9 cellular contexts compared by ENCODE assay signal in the genomic region with DNA sequence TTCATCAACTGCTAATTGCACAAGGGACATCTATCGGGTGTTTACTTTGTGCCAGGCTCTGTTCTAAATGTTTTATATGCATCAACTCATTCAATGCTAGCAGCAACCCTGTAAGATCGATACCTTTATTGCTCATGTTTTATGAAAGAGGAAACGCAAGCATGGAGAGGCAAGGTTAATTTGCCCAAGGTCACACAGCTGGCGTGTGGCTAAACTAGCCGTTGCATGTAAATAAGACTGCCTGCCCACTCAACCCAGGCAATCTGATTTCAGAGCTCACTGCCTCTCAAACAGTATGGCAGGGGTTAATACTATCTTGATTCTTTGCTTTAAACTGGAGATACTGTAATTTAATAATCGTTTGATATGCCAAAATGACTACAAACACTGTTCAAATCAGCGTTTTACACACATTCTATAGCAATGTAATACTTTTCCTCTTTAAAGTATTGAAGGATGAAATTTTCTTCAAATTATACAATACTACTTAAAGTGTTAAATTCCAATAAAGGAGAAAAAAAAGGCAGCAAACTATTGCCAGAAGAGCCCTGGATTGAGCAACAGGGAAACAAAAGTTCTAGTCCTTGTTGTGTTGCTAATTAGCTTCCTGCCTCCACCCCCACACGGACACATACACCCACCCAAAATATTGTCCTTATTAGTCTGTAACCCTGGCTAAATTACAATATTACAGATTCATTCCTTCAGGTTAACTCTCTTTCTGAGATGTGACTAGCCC. TPM values are rescaled to one million over a fixed set of nuclear protein-coding genes. Genes with fewer than 3 reads are reported as not detected.
DNase-seq lines count a peak whose midpoint lies in the region; ATAC-seq and TF ChIP-seq lines count a peak whose summit lies in the region.
"Had no signal": no experiment of that assay in that cellular context is flagged by ENCODE, and none has a peak within 500 bp of the region (broad histone marks: within the 10 kb centered on the region; RNA-seq: fewer than 3 reads in every experiment).

No MANE protein-coding gene starts in this region.

- ATAC-seq in HG02981 (IDR thresholded peaks at IDR 0.05; ENCODE audit: unreplicated experiment): peak; percentile 77
- ATAC-seq: T-cell had no signal

- H3K27me3 ChIP-seq in left ventricle myocardium inferior (ENCODE audit: low read depth): peaks cover 6% of the 10 kb centered on the region
- no peaks in the 10 kb centered on the region for H3K27me3 ChIP-seq in right atrium auricular region
- H3K27me3 ChIP-seq in esophagus muscularis mucosa: no peaks in the 10 kb centered on the region

- H3K27ac ChIP-seq in left ventricle myocardium inferior (replicated peaks): peak overlapping the region; percentile 40
- peak overlapping the region in 1 of 2 donors; percentile 60 for H3K27ac ChIP-seq in right atrium auricular region
- H3K27ac ChIP-seq in esophagus muscularis mucosa (replicated peaks in 1 of 4): no peak overlapping the region

- 67% methylated on average over 8 of the region's 8 CpGs for WGBS in esophagus muscularis mucosa

- TF ChIP-seq CTCF in left ventricle myocardium inferior (IDR thresholded peaks at IDR 0.05; ENCODE audit: borderline replicate concordance): no peak
- no peak for TF ChIP-seq CTCF in right atrium auricular region (IDR thresholded peaks at IDR 0.05)
- TF ChIP-seq CTCF in esophagus muscularis mucosa (IDR thresholded peaks at IDR 0.05): no peak

- no peak for TF ChIP-seq POLR2A in esophagus muscularis mucosa (IDR thresholded peaks at IDR 0.05; ENCODE audit: low read depth)

- TF ChIP-seq EP300 in esophagus muscularis mucosa (IDR thresholded peaks at IDR 0.05): no peak

- intact Hi-C loops in left ventricle myocardium inferior (cut with micrococcal nuclease): no loop called here
- intact Hi-C loops in esophagus muscularis mucosa (cut with DNase I): no loop called here

- H3K36me3 ChIP-seq in left ventricle myocardium inferior (no peaks in the 10 kb centered on the region), right atrium auricular region (no peaks in the 10 kb centered on the region), esophagus muscularis mucosa (no peaks in the 10 kb centered on the region)

- H3K9me3 ChIP-seq in left ventricle myocardium inferior (replicated peaks) (peaks cover 21% of the 10 kb centered on the region), right atrium auricular region (peaks cover 0 to 14% of the 10 kb centered on the region in 2 donors), esophagus muscularis mucosa (peaks cover 0 to 7% (median 0%) of the 10 kb centered on the region in 4 donors)

- peaks cover 15% of the 10 kb centered on the region for H3K4me1 ChIP-seq in left ventricle myocardium inferior
- peaks cover 0 to 6% of the 10 kb centered on the region in 2 donors for H3K4me1 ChIP-seq in right atrium auricular region
- H3K4me1 ChIP-seq in esophagus muscularis mucosa: peaks cover 0 to 15% (median 0%) of the 10 kb centered on the region in 4 donors

- H3K4me3 ChIP-seq in left ventricle myocardium inferior (no peak overlapping the region), right atrium auricular region (no peak overlapping the region), esophagus muscularis mucosa (no peak overlapping the region)

- DNase-seq in left ventricle myocardium inferior: no peak
- DNase-seq in right atrium auricular region (ENCODE audit: low spot score): no peak
- peak; percentile 26 for DNase-seq in NCI-H526 treated with DMSO at 0.1 percent for 48 hours (lab: John Stamatoyannopoulos, UW)
- DNase-seq in cerebellum (ENCODE audit: low spot score): no peak
- DNase-seq in A172 (ENCODE audit: low spot score): no peak
- no peak for DNase-seq in GM03348 (ENCODE audit: low spot score)
- no peak for DNase-seq in esophagus muscularis mucosa (ENCODE audit: extremely low spot score)
- DNase-seq: T-cell had no signal

RNA-seq across cellular contexts. Expression of gene DHRS7, which starts 39.1 kb away (rescaled TPM):
- total RNA-seq in left ventricle myocardium inferior (29.5 TPM), right atrium auricular region (10 to 100 TPM; 57.6 to 71.8 TPM), cerebellum (48.2 TPM), esophagus muscularis mucosa (10 to 100 TPM; 46.1 to 70.5 (median 59.5) TPM)
- 62.7 and 69.9 TPM in 2 replicates for total RNA-seq in A172 (2014; rRNA removed; shearing (Covaris generic))

RNA-seq across cellular contexts. Expression of gene PPM1A, which starts 44.7 kb away (rescaled TPM):
- 98.8 TPM for total RNA-seq in left ventricle myocardium inferior
- total RNA-seq in right atrium auricular region: 10 to 100 TPM; 37.0 to 42.4 TPM
- total RNA-seq in cerebellum: 68.1 TPM
- total RNA-seq in A172 (2014; rRNA removed; shearing (Covaris generic)): 12.7 and 19.0 TPM in 2 replicates
- total RNA-seq in esophagus muscularis mucosa: 10 to 100 TPM; 40.4 to 60.2 (median 53.6) TPM
